In the genomic region with DNA sequence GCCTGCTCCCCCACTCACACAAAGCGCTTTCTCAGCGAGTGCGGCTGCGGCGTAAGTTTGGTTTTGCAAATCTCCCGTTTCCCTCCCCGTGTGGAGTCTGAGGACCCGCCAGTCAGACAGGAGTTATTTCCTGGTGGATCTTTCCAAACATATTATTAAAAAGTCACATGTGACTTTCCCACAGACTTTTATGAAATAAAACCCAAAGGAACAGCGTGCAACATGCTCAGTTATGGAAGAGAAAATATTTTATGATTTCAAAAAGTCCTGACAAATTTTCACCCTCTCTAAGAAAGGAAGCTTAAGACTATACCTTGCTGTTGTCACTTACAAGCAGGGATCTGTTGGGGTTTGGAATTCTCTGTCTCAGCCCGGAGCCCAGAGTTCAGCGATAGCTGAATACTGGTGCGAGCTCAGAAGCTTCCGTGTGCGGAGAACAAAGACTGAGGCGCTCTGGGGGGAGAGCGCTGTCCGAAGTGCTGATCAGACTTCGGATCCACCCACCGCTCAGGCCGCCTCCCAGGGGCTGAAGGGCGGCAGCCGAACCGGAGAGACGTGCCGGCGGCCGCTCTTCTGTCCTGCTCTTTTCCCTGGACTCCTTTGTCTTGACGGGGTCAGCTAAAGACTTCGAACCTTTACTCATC, we compare ENCODE assay signal across 1 cellular context.
TF ChIP-seq lines count a peak whose summit lies in the region.

No MANE protein-coding gene starts in this region.

TF ChIP-seq in HepG2, 621 proteins besides CTCF, POLR2A, EP300 and RAD21 (continued from another document and continues in another):
- TF ChIP-seq, protein P1, sequence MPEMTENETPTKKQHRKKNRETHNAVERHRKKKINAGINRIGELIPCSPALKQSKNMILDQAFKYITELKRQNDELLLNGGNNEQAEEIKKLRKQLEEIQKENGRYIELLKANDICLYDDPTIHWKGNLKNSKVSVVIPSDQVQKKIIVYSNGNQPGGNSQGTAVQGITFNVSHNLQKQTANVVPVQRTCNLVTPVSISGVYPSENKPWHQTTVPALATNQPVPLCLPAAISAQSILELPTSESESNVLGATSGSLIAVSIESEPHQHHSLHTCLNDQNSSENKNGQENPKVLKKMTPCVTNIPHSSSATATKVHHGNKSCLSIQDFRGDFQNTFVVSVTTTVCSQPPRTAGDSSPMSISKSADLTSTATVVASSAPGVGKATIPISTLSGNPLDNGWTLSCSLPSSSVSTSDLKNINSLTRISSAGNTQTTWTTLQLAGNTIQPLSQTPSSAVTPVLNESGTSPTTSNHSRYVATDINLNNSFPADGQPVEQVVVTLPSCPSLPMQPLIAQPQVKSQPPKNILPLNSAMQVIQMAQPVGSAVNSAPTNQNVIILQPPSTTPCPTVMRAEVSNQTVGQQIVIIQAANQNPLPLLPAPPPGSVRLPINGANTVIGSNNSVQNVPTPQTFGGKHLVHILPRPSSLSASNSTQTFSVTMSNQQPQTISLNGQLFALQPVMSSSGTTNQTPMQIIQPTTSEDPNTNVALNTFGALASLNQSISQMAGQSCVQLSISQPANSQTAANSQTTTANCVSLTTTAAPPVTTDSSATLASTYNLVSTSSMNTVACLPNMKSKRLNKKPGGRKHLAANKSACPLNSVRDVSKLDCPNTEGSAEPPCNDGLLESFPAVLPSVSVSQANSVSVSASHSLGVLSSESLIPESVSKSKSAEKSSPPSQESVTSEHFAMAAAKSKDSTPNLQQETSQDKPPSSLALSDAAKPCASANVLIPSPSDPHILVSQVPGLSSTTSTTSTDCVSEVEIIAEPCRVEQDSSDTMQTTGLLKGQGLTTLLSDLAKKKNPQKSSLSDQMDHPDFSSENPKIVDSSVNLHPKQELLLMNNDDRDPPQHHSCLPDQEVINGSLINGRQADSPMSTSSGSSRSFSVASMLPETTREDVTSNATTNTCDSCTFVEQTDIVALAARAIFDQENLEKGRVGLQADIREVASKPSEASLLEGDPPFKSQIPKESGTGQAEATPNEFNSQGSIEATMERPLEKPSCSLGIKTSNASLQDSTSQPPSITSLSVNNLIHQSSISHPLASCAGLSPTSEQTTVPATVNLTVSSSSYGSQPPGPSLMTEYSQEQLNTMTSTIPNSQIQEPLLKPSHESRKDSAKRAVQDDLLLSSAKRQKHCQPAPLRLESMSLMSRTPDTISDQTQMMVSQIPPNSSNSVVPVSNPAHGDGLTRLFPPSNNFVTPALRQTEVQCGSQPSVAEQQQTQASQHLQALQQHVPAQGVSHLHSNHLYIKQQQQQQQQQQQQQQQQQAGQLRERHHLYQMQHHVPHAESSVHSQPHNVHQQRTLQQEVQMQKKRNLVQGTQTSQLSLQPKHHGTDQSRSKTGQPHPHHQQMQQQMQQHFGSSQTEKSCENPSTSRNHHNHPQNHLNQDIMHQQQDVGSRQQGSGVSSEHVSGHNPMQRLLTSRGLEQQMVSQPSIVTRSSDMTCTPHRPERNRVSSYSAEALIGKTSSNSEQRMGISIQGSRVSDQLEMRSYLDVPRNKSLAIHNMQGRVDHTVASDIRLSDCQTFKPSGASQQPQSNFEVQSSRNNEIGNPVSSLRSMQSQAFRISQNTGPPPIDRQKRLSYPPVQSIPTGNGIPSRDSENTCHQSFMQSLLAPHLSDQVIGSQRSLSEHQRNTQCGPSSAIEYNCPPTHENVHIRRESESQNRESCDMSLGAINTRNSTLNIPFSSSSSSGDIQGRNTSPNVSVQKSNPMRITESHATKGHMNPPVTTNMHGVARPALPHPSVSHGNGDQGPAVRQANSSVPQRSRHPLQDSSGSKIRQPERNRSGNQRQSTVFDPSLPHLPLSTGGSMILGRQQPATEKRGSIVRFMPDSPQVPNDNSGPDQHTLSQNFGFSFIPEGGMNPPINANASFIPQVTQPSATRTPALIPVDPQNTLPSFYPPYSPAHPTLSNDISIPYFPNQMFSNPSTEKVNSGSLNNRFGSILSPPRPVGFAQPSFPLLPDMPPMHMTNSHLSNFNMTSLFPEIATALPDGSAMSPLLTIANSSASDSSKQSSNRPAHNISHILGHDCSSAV (CRISPR knock-in tag; IDR thresholded peaks at IDR 0.05; ENCODE audit: borderline replicate concordance): peak; percentile 94; the same call in 1 of the 2 replicates
- no peak for TF ChIP-seq PLRG1 (conservative IDR thresholded peaks at IDR 0.05)
- TF ChIP-seq GATAD2A (CRISPR knock-in tag; IDR thresholded peaks at IDR 0.05): peak; percentile 74
- TF ChIP-seq, protein P2, sequence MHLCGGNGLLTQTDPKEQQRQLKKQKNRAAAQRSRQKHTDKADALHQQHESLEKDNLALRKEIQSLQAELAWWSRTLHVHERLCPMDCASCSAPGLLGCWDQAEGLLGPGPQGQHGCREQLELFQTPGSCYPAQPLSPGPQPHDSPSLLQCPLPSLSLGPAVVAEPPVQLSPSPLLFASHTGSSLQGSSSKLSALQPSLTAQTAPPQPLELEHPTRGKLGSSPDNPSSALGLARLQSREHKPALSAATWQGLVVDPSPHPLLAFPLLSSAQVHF (CRISPR knock-in tag; IDR thresholded peaks at IDR 0.05): peak; percentile 95
- peak; percentile 79 for TF ChIP-seq ZNF350 (CRISPR knock-in tag; IDR thresholded peaks at IDR 0.05; ENCODE audit: borderline replicate concordance, low read depth)
- no peak for TF ChIP-seq SAFB2 (CRISPR knock-in tag; IDR thresholded peaks at IDR 0.05; ENCODE audit: borderline replicate concordance, low read depth)
- TF ChIP-seq ZNF547 (CRISPR knock-in tag; IDR thresholded peaks at IDR 0.05): peak; percentile 93
- no peak for TF ChIP-seq HCFC1 (IDR thresholded peaks at IDR 0.05; ENCODE audit: low read depth, low read length)
- TF ChIP-seq ZNF747 (CRISPR knock-in tag; IDR thresholded peaks at IDR 0.05; ENCODE audit: borderline replicate concordance): peak; percentile 92; the same call in 1 of the 2 replicates
- no peak for TF ChIP-seq ADNP (CRISPR knock-in tag; IDR thresholded peaks at IDR 0.05)
- TF ChIP-seq BRCA1 (CRISPR knock-in tag; IDR thresholded peaks at IDR 0.05): peak; percentile 100
- TF ChIP-seq ZNF430 (CRISPR knock-in tag; IDR thresholded peaks at IDR 0.05): peak; percentile 98
- TF ChIP-seq ELF4 (CRISPR knock-in tag; IDR thresholded peaks at IDR 0.05; ENCODE audit: borderline replicate concordance): no peak; the same call in 1 of the 2 replicates
- peak; percentile 75; the same call in 1 of the 2 replicates for TF ChIP-seq MEIS1 (CRISPR knock-in tag; IDR thresholded peaks at IDR 0.05; ENCODE audit: borderline replicate concordance)
- TF ChIP-seq ZNF629 (CRISPR knock-in tag; conservative IDR thresholded peaks at IDR 0.05): peak; percentile 55; the same call in 1 of the 2 replicates
- peak; percentile 77; the same call in 1 of the 2 replicates for TF ChIP-seq SSRP1 (CRISPR knock-in tag; IDR thresholded peaks at IDR 0.05)
- TF ChIP-seq ARHGAP35 (CRISPR knock-in tag; IDR thresholded peaks at IDR 0.05; ENCODE audit: borderline replicate concordance): peak; percentile 97
- no peak; the same call in 1 of the 2 replicates for TF ChIP-seq ZNF703 (CRISPR knock-in tag; IDR thresholded peaks at IDR 0.05; ENCODE audit: borderline replicate concordance)
- peak; percentile 94; the same call in 1 of the 2 replicates for TF ChIP-seq KLF9 (CRISPR knock-in tag; IDR thresholded peaks at IDR 0.05; ENCODE audit: low read depth)
- TF ChIP-seq ZNF75D (CRISPR knock-in tag; IDR thresholded peaks at IDR 0.05; ENCODE audit: borderline replicate concordance): peak; percentile 93; the same call in 1 of the 2 replicates
- peak; percentile 95; the same call in 1 of the 2 replicates for TF ChIP-seq ZBTB42 (CRISPR knock-in tag; IDR thresholded peaks at IDR 0.05)
- peak; percentile 81; the same call in 1 of the 2 replicates for TF ChIP-seq ZBTB21 (CRISPR knock-in tag; IDR thresholded peaks at IDR 0.05)
- TF ChIP-seq ZNF136 (CRISPR knock-in tag; IDR thresholded peaks at IDR 0.05; ENCODE audit: low read depth): 0 out of 2 replicates have a peak, but pooled peaks have one; percentile 53
- TF ChIP-seq ZBTB1 (CRISPR knock-in tag; IDR thresholded peaks at IDR 0.05; ENCODE audit: borderline replicate concordance): peak; percentile 93; the same call in 1 of the 2 replicates
- TF ChIP-seq, protein P3, sequence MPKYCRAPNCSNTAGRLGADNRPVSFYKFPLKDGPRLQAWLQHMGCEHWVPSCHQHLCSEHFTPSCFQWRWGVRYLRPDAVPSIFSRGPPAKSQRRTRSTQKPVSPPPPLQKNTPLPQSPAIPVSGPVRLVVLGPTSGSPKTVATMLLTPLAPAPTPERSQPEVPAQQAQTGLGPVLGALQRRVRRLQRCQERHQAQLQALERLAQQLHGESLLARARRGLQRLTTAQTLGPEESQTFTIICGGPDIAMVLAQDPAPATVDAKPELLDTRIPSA (CRISPR knock-in tag; IDR thresholded peaks at IDR 0.05; ENCODE audit: borderline replicate concordance): peak; percentile 90
- TF ChIP-seq ZNF3 (CRISPR knock-in tag; IDR thresholded peaks at IDR 0.05): 0 out of 2 replicates have a peak, but pooled peaks have one; percentile 77
- no peak for TF ChIP-seq ZHX2 (IDR thresholded peaks at IDR 0.05; ENCODE audit: low read depth)
- peak; percentile 95 for TF ChIP-seq ZHX2 (CRISPR knock-in tag; IDR thresholded peaks at IDR 0.05; ENCODE audit: borderline replicate concordance)
- TF ChIP-seq HOXD1 (CRISPR knock-in tag; IDR thresholded peaks at IDR 0.05): peak; percentile 98
- TF ChIP-seq ZFAT (CRISPR knock-in tag; conservative IDR thresholded peaks at IDR 0.05): 0 out of 2 replicates have a peak, but pooled peaks have one; percentile 35
- TF ChIP-seq ZBTB43 (CRISPR knock-in tag; conservative IDR thresholded peaks at IDR 0.05): peak; percentile 98
- no peak for TF ChIP-seq CENPX (CRISPR knock-in tag; IDR thresholded peaks at IDR 0.05)
- TF ChIP-seq ZNF264 (CRISPR knock-in tag; IDR thresholded peaks at IDR 0.05): peak; percentile 95
- TF ChIP-seq TCF7L2 (IDR thresholded peaks at IDR 0.05; ENCODE audit: low read depth, low read length): no peak
- TF ChIP-seq ZNF552 (CRISPR knock-in tag; IDR thresholded peaks at IDR 0.05; ENCODE audit: borderline replicate concordance): peak; percentile 97
- no peak for TF ChIP-seq NCOA5 (CRISPR knock-in tag; IDR thresholded peaks at IDR 0.05)
- TF ChIP-seq NFYB (CRISPR knock-in tag; IDR thresholded peaks at IDR 0.05): peak; percentile 60; the same call in 1 of the 2 replicates
- no peak for TF ChIP-seq RNF2 (conservative IDR thresholded peaks at IDR 0.05; ENCODE audit: low read depth)
- TF ChIP-seq ZNF24 (IDR thresholded peaks at IDR 0.05): no peak
- peak; percentile 95 for TF ChIP-seq PBX3 (CRISPR knock-in tag; IDR thresholded peaks at IDR 0.05; ENCODE audit: borderline replicate concordance)
- peak; percentile 72; the same call in 1 of the 2 replicates for TF ChIP-seq MYC (CRISPR knock-in tag; IDR thresholded peaks at IDR 0.05; ENCODE audit: borderline replicate concordance)
